Comparison of ENCODE assay signal across 26 cellular contexts in genomic region chr4:112970903-112971302, GRCh38.
"Had no signal": no experiment of that assay in that cellular context is flagged by ENCODE, and none has a peak within 500 bp of the region (broad histone marks: within the 10 kb centered on the region; RNA-seq: fewer than 3 reads in every experiment).

No MANE protein-coding gene starts in this region.

- H2AFZ ChIP-seq: neural progenitor cell had no signal

- H3K36me3 ChIP-seq: left lung, lower lobe of right lung, neural progenitor cell, neutrophil, right atrium auricular region, sigmoid colon, spleen, tibial nerve, uterus had no signal

- ATAC-seq: left colon; left lung; lower lobe of right lung; natural killer cell; stimulated activated effector memory CD8-positive, alpha-beta T cell treated with anti-CD3 and anti-CD28 coated beads, Interleukin-12 subunit alpha, Interleukin-12 subunit beta, amount 100 ng/mL, for 72 hours; stimulated activated naive CD8-positive, alpha-beta T cell treated with anti-CD3 and anti-CD28 coated beads, Interleukin-15, amount 100 ng/mL, for 72 hours had no signal

- H3K4me1 Mint-ChIP-seq: naive B cell; natural killer cell; nephron progenitor cell; stimulated activated effector memory CD8-positive, alpha-beta T cell treated with anti-CD3 and anti-CD28 coated beads, Interleukin-12 subunit alpha, Interleukin-12 subunit beta, amount 100 ng/mL, for 72 hours; stimulated activated naive CD8-positive, alpha-beta T cell treated with anti-CD3 and anti-CD28 coated beads, Interleukin-15, amount 100 ng/mL, for 72 hours had no signal

- H3K9me3 ChIP-seq: left lung, lower lobe of right lung, neutrophil, right atrium auricular region, sigmoid colon, spleen, tibial nerve, uterus had no signal

- H3K27me3 Mint-ChIP-seq: progenitor cell of endocrine pancreas; stimulated activated naive CD8-positive, alpha-beta T cell treated with anti-CD3 and anti-CD28 coated beads, Interleukin-15, amount 100 ng/mL, for 72 hours; type B pancreatic cell had no signal

- DNase-seq: hippocampal formation; left colon; left lung; lower lobe of right lung; mammary epithelial cell; mesenchymal stem cell; naive B cell; natural killer cell; nephron progenitor cell; occipital lobe; sigmoid colon; small intestine; spleen; stimulated activated CD4-positive, alpha-beta T cell treated with anti-CD3 and anti-CD28 coated beads, Interleukin-4, amount 100 ng/mL, for 24 hours; stimulated activated naive CD4-positive, alpha-beta T cell; stimulated activated naive CD8-positive, alpha-beta T cell treated with anti-CD3 and anti-CD28 coated beads, Interleukin-15, amount 100 ng/mL, for 72 hours; substantia nigra; uterus had no signal

- H3K4me3 Mint-ChIP-seq: naive B cell; natural killer cell; nephron progenitor cell; neural progenitor cell; stimulated activated effector memory CD8-positive, alpha-beta T cell treated with anti-CD3 and anti-CD28 coated beads, Interleukin-12 subunit alpha, Interleukin-12 subunit beta, amount 100 ng/mL, for 72 hours; stimulated activated naive CD8-positive, alpha-beta T cell treated with anti-CD3 and anti-CD28 coated beads, Interleukin-15, amount 100 ng/mL, for 72 hours; type B pancreatic cell had no signal

- H3K9ac ChIP-seq: neural progenitor cell had no signal

- H3K4me1 ChIP-seq: left lung, lower lobe of right lung, right atrium auricular region, spleen, tibial nerve, uterus had no signal

- H3K4me2 ChIP-seq: neural progenitor cell had no signal

- FAIRE-seq: keratinocyte, small intestine had no signal

- H3K36me3 Mint-ChIP-seq: naive B cell; natural killer cell; neural progenitor cell; stimulated activated effector memory CD8-positive, alpha-beta T cell treated with anti-CD3 and anti-CD28 coated beads, Interleukin-12 subunit alpha, Interleukin-12 subunit beta, amount 100 ng/mL, for 72 hours; type B pancreatic cell had no signal

- H3K27ac Mint-ChIP-seq: naive B cell; natural killer cell; nephron progenitor cell; neural progenitor cell; progenitor cell of endocrine pancreas; stimulated activated effector memory CD8-positive, alpha-beta T cell treated with anti-CD3 and anti-CD28 coated beads, Interleukin-12 subunit alpha, Interleukin-12 subunit beta, amount 100 ng/mL, for 72 hours; stimulated activated naive CD8-positive, alpha-beta T cell treated with anti-CD3 and anti-CD28 coated beads, Interleukin-15, amount 100 ng/mL, for 72 hours; type B pancreatic cell had no signal

- H3K27ac ChIP-seq: left lung, lower lobe of right lung, neural progenitor cell, neutrophil, right atrium auricular region, sigmoid colon, spleen, tibial nerve, uterus had no signal

- H3K4me3 ChIP-seq: left lung, lower lobe of right lung, neural progenitor cell, right atrium auricular region, sigmoid colon, spleen, tibial nerve, uterus had no signal

- H3K27me3 ChIP-seq: left lung, neural progenitor cell, neutrophil, right atrium auricular region, sigmoid colon, spleen, tibial nerve, uterus had no signal

- H3K9me3 Mint-ChIP-seq: naive B cell; nephron progenitor cell; neural progenitor cell; stimulated activated effector memory CD8-positive, alpha-beta T cell treated with anti-CD3 and anti-CD28 coated beads, Interleukin-12 subunit alpha, Interleukin-12 subunit beta, amount 100 ng/mL, for 72 hours; stimulated activated naive CD8-positive, alpha-beta T cell treated with anti-CD3 and anti-CD28 coated beads, Interleukin-15, amount 100 ng/mL, for 72 hours; type B pancreatic cell had no signal
